In the genomic region with DNA sequence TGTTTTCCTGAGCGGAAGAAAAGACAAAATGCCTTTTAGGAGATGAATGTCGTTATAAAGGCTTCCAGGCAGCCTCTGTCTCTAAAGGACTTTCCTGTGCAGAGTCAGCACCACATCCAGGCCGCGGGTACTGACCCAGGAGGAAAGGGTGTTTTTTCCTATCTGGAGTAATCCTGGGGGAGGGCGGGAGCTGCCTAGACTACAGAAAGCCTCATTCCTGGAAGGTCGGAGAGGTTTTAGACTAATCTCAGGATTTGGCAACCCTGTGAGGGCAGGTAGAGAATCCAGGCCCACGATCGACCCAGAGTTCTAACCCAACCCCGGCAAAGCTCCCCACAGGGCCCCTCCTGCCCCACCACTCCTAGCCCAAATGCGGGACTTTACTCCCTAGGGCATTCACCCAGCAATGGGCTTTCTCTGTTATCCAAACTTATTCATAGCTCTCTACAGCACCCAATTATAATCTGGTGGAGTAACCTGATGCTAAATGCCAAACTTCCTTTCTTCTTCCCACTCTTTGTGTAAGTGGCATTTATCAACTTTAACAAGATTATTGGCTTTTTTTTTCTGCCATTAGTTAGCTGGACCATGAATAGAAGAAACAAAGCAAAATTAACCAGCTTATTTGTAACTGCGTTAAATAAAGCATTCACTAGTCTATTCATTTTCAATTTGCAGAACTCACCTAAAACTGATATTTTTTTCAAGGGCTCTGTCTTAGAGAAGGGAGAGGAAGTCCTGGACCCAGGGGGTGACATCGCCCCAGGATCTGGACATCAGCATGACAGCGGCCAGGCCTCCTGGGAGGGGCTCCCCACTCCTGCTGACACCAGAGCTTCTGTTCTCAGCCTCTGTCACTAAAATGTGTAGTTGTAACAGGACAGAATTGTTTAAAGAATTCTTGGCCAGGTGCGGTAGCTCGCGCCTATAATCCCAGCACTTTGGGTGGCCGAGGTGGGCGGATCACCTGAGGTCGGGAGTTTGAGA, we compare ENCODE assay signal across 10 cellular contexts. TPM values are rescaled to one million over a fixed set of nuclear protein-coding genes. Genes with fewer than 3 reads are reported as not detected.
DNase-seq lines count a peak whose midpoint lies in the region; ATAC-seq and TF ChIP-seq lines count a peak whose summit lies in the region.
"Had no signal": no experiment of that assay in that cellular context is flagged by ENCODE, and none has a peak within 500 bp of the region (broad histone marks: within the 10 kb centered on the region; RNA-seq: fewer than 3 reads in every experiment).

No MANE protein-coding gene starts in this region.

- H3K27ac Mint-ChIP-seq in CD14-positive monocyte = peak overlapping the region in 1 of 7 donors; percentile 30

- no peak for ATAC-seq in gastroesophageal sphincter
- ATAC-seq in omental fat pad (ENCODE audit: low FRiP score) = peak; percentile 37

- 0 to 63% methylated on average over 1 to 18 of the region's 19 CpGs for WGBS in gastroesophageal sphincter (ENCODE audit: low coverage in 1 of 2), 2 donors

- H3K27me3 ChIP-seq in NT2/D1 (ENCODE audit: insufficient read depth, insufficient read length) (peaks cover 11% of the 10 kb centered on the region), gastroesophageal sphincter (no peaks in the 10 kb centered on the region)
- H3K27me3 ChIP-seq: testis had no signal

- peak overlapping the region; percentile 3 to 94 (median 87) for H3K27ac ChIP-seq in gastroesophageal sphincter
- H3K27ac ChIP-seq: testis had no signal

- intact Hi-C loops in CD14-positive monocyte (cut with micrococcal nuclease) = loop anchor here in 1 of 2 donors (5.0 kb wide), 1 partner anchor 59 kb away; no protein-coding TSS in a partner anchor

- H3K9ac ChIP-seq in NT2/D1 (ENCODE audit: insufficient read length, low read depth) = no peak overlapping the region

- H3K4me3 ChIP-seq in NT2/D1 (ENCODE audit: insufficient read length, low read depth) (peak overlapping the region; percentile 51), gastroesophageal sphincter (peak overlapping the region; percentile 70 to 84)

- peaks cover 33% of the 10 kb centered on the region for H3K4me1 Mint-ChIP-seq in CD14-positive monocyte

- H3K9me3 Mint-ChIP-seq in CD14-positive monocyte = peaks cover 0 to 7% (median 0%) of the 10 kb centered on the region in 7 donors

- DNase-seq in CD14-positive monocyte (ENCODE audit: low spot score) (no peak), NT2/D1 (ENCODE audit: low read depth, low spot score) (no peak), omental fat pad (ENCODE audit: low spot score) (no peak), NCI-H446 treated with DMSO at 0.1 percent for 48 hours (lab: John Stamatoyannopoulos, UW) (no peak), NCI-H510A treated with DMSO at 0.1 percent for 48 hours (lab: John Stamatoyannopoulos, UW) (no peak), GM03348 (ENCODE audit: low spot score) (no peak), NCI-H524 treated with DMSO at 0.1 percent for 48 hours (lab: John Stamatoyannopoulos, UW) (no peak)
- DNase-seq: activated effector memory CD4-positive, alpha-beta T cell treated with Interleukin-2 at 50 U/mL for 16 hours; testis had no signal

- no peaks in the 10 kb centered on the region for H3K4me1 ChIP-seq in NT2/D1 (ENCODE audit: insufficient read depth, insufficient read length)
- H3K4me1 ChIP-seq in gastroesophageal sphincter = peaks cover 0 to 67% (median 2%) of the 10 kb centered on the region in 3 donors
- H3K4me1 ChIP-seq: testis had no signal

- peaks cover 0 to 2% of the 10 kb centered on the region in 2 donors for H3K36me3 Mint-ChIP-seq in CD14-positive monocyte

- H3K9me3 ChIP-seq in NT2/D1 (ENCODE audit: insufficient read depth, low read length) = no peaks in the 10 kb centered on the region
- H3K9me3 ChIP-seq in gastroesophageal sphincter = no peaks in the 10 kb centered on the region
- H3K9me3 ChIP-seq: testis had no signal

- H3K4me3 Mint-ChIP-seq in CD14-positive monocyte = peak overlapping the region; percentile 62 to 80

- TF ChIP-seq POLR2A in gastroesophageal sphincter (IDR thresholded peaks at IDR 0.05) = no peak

- H3K36me3 ChIP-seq in NT2/D1 (ENCODE audit: insufficient read depth, insufficient read length, low read length) = no peaks in the 10 kb centered on the region
- H3K36me3 ChIP-seq in gastroesophageal sphincter = no peaks in the 10 kb centered on the region

- no peak for TF ChIP-seq EP300 in gastroesophageal sphincter (IDR thresholded peaks at IDR 0.05)

- H3K27me3 Mint-ChIP-seq in CD14-positive monocyte (ENCODE audit: low read depth in 3 of 3) = peaks cover 26 to 40% (median 34%) of the 10 kb centered on the region in 3 donors

- no peak for TF ChIP-seq CTCF in CD14-positive monocyte (IDR thresholded peaks at IDR 0.05)
- TF ChIP-seq CTCF in gastroesophageal sphincter (IDR thresholded peaks at IDR 0.05) = no peak
- no peak for TF ChIP-seq CTCF in omental fat pad (IDR thresholded peaks at IDR 0.05)

RNA-seq across cellular contexts. Expression of a gene that starts 1.4 kb away (rescaled TPM):
- under 1 TPM; 0.03 to 0.20 TPM for polyA plus RNA-seq in CD14-positive monocyte
- total RNA-seq in gastroesophageal sphincter (10 to 100 TPM; 13.7 to 23.2 (median 15.2) TPM), omental fat pad (10 to 100 TPM in 3 of 4 donors, 1 to 10 TPM in 1; 8.2 to 19.2 (median 13.2) TPM)
